In genomic region chr15:67905628-67906027, GRCh38 we compare ENCODE assay signal across 24 cellular contexts.
"Had no signal": no experiment of that assay in that cellular context is flagged by ENCODE, and none has a peak within 500 bp of the region (broad histone marks: within the 10 kb centered on the region; RNA-seq: fewer than 3 reads in every experiment).

No MANE protein-coding gene starts in this region.

- H3K4me3 ChIP-seq: stomach, suprapubic skin, testis, thoracic aorta, thyroid gland, tibial artery, tibial nerve, transverse colon, upper lobe of left lung, upper lobe of right lung, uterus, vagina had no signal

- H3K4me1 ChIP-seq: stomach, suprapubic skin, testis, thyroid gland, tibial nerve, upper lobe of left lung, upper lobe of right lung, uterus, vagina had no signal

- H3K36me3 ChIP-seq: stomach, suprapubic skin, thoracic aorta, thyroid gland, tibial artery, tibial nerve, transverse colon, upper lobe of left lung, upper lobe of right lung, uterus, vagina had no signal

- H3K27ac ChIP-seq: stomach, suprapubic skin, testis, thoracic aorta, thyroid gland, tibial artery, tibial nerve, transverse colon, upper lobe of left lung, upper lobe of right lung, uterus, vagina had no signal

- DNase-seq: stimulated activated CD4-positive, alpha-beta T cell treated with anti-CD3 and anti-CD28 coated beads, Interleukin-2, amount 100 ng/mL, for 48 hours; stimulated activated CD4-positive, alpha-beta T cell treated with anti-CD3 and anti-CD28 coated beads, Interleukin-4, amount 100 ng/mL, for 1 hour; stimulated activated CD4-positive, alpha-beta T cell treated with anti-CD3 and anti-CD28 coated beads, Interleukin-4, amount 100 ng/mL, for 24 hours; stimulated activated CD4-positive, alpha-beta T cell treated with anti-CD3 and anti-CD28 coated beads, Interleukin-4, amount 100 ng/mL, for 4 hours; stimulated activated CD8-positive, alpha-beta memory T cell treated with anti-CD3 and anti-CD28 coated beads, Interleukin-4, amount 100 ng/mL, for 48 hours; stimulated activated naive B cell treated with anti-CD40 and anti-IgM and Interleukin-4, amounts not matched to agents 10 μg/mL and 1 μg/mL and 100 μg/mL, for 72 hours; stimulated activated naive CD4-positive, alpha-beta T cell; stimulated activated naive CD4-positive, alpha-beta T cell treated with Interleukin-2 at 50 U/mL for 16 hours; stimulated activated naive CD8-positive, alpha-beta T cell treated with anti-CD3 and anti-CD28 coated beads, Interleukin-15, amount 100 ng/mL, for 72 hours; stimulated activated naive CD8-positive, alpha-beta T cell treated with anti-CD3 and anti-CD28 coated beads, Interleukin-15, Interleukin-2, amounts not matched to agents 100 U/mL and 50 U/mL, for 24 hours; stomach; substantia nigra; testis; thyroid gland; tibial artery; transverse colon; trophoblast cell; upper lobe of left lung; upper lobe of right lung; uterus had no signal

- H3K9me3 ChIP-seq: suprapubic skin, testis, thoracic aorta, thyroid gland, tibial artery, upper lobe of right lung, uterus, vagina had no signal
